In the genomic region with DNA sequence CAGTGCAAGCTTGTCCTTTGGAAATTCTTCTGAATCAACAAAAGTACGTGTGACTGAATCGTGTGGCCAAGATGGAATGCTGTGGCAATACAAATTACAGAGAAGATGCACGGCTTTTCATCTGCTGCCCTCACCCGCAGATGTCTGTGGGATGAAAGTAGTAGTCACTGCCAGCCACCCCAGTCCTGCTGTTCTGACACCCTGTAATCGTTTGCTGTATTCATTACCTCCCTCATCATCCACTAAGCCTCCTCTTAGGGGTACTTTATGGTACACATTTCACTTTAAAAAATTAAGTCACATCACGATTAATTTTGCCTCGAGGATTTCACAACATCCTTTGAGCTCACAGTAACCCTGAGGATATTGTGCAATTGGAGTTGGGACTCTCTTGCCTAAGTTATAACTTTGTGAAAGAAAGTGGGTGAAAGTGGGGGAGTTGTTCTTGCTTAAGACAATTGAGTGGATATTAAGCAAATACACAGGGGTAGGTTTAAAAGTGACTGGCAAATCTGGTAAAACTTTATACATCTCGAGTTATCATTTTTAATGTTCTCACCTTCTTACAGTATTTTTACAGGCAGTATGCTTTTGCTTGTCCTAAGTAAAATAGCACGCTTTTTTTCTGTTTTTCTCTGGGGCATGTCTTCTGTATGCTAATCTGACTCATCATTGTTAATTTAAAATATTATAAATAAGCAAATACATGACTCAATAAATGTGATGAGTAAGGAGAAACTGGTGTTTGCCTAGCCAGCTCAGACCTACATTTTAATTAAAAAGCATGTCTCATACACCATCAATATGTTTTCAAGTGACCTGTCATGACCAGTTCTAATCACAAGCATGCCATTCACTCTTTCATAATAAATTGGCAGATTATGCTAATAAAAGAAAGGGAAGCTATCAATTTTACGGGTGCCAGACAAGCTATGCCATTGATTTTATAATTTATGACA, we compare ENCODE assay signal across 1 cellular context.
TF ChIP-seq lines count a peak whose summit lies in the region.

No MANE protein-coding gene starts in this region.

TF ChIP-seq in HepG2, 621 proteins besides CTCF, POLR2A, EP300 and RAD21 (continued from another document and continues in another):
- TF ChIP-seq, protein P1, sequence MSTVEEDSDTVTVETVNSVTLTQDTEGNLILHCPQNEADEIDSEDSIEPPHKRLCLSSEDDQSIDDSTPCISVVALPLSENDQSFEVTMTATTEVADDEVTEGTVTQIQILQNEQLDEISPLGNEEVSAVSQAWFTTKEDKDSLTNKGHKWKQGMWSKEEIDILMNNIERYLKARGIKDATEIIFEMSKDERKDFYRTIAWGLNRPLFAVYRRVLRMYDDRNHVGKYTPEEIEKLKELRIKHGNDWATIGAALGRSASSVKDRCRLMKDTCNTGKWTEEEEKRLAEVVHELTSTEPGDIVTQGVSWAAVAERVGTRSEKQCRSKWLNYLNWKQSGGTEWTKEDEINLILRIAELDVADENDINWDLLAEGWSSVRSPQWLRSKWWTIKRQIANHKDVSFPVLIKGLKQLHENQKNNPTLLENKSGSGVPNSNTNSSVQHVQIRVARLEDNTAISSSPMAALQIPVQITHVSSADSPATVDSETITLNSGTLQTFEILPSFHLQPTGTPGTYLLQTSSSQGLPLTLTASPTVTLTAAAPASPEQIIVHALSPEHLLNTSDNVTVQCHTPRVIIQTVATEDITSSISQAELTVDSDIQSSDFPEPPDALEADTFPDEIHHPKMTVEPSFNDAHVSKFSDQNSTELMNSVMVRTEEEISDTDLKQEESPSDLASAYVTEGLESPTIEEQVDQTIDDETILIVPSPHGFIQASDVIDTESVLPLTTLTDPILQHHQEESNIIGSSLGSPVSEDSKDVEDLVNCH (CRISPR knock-in tag; IDR thresholded peaks at IDR 0.05), result no peak
- TF ChIP-seq ZSCAN31 (CRISPR knock-in tag; IDR thresholded peaks at IDR 0.05; ENCODE audit: low read depth) (no peak), SALL1 (CRISPR knock-in tag; IDR thresholded peaks at IDR 0.05) (peak; percentile 60), ZNF598 (CRISPR knock-in tag; IDR thresholded peaks at IDR 0.05; ENCODE audit: borderline replicate concordance) (no peak), TARDBP (CRISPR knock-in tag; IDR thresholded peaks at IDR 0.05) (peak; percentile 45; the same call in 1 of the 2 replicates), MIER3 (CRISPR knock-in tag; IDR thresholded peaks at IDR 0.05; ENCODE audit: borderline replicate concordance) (peak; percentile 80; the same call in 1 of the 2 replicates), ZNF143 (CRISPR knock-in tag; IDR thresholded peaks at IDR 0.05) (no peak), ERF (CRISPR knock-in tag; IDR thresholded peaks at IDR 0.05) (no peak), CREB1 (IDR thresholded peaks at IDR 0.05) (no peak), CREB1 (CRISPR knock-in tag; IDR thresholded peaks at IDR 0.05) (peak; percentile 80), ZSCAN30 (CRISPR knock-in tag; IDR thresholded peaks at IDR 0.05) (no peak), CCAR2 (optimal IDR thresholded peaks at IDR 0.05; ENCODE audit: low read depth, low read length) (no peak), RARG (CRISPR knock-in tag; IDR thresholded peaks at IDR 0.05; ENCODE audit: low read depth) (no peak), NCOA5 (CRISPR knock-in tag; IDR thresholded peaks at IDR 0.05) (no peak), MXD4 (CRISPR knock-in tag; IDR thresholded peaks at IDR 0.05) (no peak), ZNF34 (CRISPR knock-in tag; IDR thresholded peaks at IDR 0.05; ENCODE audit: borderline replicate concordance) (no peak), ZNF430 (CRISPR knock-in tag; IDR thresholded peaks at IDR 0.05) (no peak), ZBTB3 (CRISPR knock-in tag; IDR thresholded peaks at IDR 0.05; ENCODE audit: borderline replicate concordance, low read depth) (no peak), GATAD2A (CRISPR knock-in tag; IDR thresholded peaks at IDR 0.05) (peak; percentile 99), HDAC1 (CRISPR knock-in tag; IDR thresholded peaks at IDR 0.05) (peak; percentile 31; the same call in 1 of the 2 replicates), HMG20B (CRISPR knock-in tag; conservative IDR thresholded peaks at IDR 0.05) (peak; percentile 59; the same call in 1 of the 2 replicates), ZNF552 (CRISPR knock-in tag; IDR thresholded peaks at IDR 0.05; ENCODE audit: borderline replicate concordance) (no peak)
- TF ChIP-seq, protein P2, sequence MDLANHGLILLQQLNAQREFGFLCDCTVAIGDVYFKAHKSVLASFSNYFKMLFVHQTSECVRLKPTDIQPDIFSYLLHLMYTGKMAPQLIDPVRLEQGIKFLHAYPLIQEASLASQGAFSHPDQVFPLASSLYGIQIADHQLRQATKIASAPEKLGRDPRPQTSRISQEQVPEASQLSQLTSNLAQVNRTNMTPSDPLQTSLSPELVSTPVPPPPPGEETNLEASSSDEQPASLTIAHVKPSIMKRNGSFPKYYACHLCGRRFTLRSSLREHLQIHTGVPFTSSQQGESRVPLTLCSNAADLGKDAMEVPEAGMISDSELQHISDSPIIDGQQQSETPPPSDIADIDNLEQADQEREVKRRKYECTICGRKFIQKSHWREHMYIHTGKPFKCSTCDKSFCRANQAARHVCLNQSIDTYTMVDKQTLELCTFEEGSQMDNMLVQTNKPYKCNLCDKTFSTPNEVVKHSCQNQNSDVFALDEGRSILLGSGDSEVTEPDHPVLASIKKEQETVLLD (CRISPR knock-in tag; IDR thresholded peaks at IDR 0.05; ENCODE audit: low read depth), result no peak
- TF ChIP-seq, protein P3, sequence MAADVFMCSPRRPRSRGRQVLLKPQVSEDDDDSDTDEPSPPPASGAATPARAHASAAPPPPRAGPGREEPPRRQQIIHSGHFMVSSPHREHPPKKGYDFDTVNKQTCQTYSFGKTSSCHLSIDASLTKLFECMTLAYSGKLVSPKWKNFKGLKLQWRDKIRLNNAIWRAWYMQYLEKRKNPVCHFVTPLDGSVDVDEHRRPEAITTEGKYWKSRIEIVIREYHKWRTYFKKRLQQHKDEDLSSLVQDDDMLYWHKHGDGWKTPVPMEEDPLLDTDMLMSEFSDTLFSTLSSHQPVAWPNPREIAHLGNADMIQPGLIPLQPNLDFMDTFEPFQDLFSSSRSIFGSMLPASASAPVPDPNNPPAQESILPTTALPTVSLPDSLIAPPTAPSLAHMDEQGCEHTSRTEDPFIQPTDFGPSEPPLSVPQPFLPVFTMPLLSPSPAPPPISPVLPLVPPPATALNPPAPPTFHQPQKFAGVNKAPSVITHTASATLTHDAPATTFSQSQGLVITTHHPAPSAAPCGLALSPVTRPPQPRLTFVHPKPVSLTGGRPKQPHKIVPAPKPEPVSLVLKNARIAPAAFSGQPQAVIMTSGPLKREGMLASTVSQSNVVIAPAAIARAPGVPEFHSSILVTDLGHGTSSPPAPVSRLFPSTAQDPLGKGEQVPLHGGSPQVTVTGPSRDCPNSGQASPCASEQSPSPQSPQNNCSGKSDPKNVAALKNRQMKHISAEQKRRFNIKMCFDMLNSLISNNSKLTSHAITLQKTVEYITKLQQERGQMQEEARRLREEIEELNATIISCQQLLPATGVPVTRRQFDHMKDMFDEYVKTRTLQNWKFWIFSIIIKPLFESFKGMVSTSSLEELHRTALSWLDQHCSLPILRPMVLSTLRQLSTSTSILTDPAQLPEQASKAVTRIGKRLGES (CRISPR knock-in tag; IDR thresholded peaks at IDR 0.05; ENCODE audit: borderline replicate concordance), result no peak
- TF ChIP-seq, protein P4, sequence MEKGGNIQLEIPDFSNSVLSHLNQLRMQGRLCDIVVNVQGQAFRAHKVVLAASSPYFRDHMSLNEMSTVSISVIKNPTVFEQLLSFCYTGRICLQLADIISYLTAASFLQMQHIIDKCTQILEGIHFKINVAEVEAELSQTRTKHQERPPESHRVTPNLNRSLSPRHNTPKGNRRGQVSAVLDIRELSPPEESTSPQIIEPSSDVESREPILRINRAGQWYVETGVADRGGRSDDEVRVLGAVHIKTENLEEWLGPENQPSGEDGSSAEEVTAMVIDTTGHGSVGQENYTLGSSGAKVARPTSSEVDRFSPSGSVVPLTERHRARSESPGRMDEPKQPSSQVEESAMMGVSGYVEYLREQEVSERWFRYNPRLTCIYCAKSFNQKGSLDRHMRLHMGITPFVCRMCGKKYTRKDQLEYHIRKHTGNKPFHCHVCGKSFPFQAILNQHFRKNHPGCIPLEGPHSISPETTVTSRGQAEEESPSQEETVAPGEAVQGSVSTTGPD (CRISPR knock-in tag; IDR thresholded peaks at IDR 0.05), result no peak
- TF ChIP-seq, protein P5, sequence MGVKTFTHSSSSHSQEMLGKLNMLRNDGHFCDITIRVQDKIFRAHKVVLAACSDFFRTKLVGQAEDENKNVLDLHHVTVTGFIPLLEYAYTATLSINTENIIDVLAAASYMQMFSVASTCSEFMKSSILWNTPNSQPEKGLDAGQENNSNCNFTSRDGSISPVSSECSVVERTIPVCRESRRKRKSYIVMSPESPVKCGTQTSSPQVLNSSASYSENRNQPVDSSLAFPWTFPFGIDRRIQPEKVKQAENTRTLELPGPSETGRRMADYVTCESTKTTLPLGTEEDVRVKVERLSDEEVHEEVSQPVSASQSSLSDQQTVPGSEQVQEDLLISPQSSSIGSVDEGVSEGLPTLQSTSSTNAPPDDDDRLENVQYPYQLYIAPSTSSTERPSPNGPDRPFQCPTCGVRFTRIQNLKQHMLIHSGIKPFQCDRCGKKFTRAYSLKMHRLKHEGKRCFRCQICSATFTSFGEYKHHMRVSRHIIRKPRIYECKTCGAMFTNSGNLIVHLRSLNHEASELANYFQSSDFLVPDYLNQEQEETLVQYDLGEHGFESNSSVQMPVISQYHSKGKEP (CRISPR knock-in tag; IDR thresholded peaks at IDR 0.05), result no peak
- TF ChIP-seq, protein P6, sequence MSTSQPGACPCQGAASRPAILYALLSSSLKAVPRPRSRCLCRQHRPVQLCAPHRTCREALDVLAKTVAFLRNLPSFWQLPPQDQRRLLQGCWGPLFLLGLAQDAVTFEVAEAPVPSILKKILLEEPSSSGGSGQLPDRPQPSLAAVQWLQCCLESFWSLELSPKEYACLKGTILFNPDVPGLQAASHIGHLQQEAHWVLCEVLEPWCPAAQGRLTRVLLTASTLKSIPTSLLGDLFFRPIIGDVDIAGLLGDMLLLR (CRISPR knock-in tag; IDR thresholded peaks at IDR 0.05), result no peak
- TF ChIP-seq, protein P7, sequence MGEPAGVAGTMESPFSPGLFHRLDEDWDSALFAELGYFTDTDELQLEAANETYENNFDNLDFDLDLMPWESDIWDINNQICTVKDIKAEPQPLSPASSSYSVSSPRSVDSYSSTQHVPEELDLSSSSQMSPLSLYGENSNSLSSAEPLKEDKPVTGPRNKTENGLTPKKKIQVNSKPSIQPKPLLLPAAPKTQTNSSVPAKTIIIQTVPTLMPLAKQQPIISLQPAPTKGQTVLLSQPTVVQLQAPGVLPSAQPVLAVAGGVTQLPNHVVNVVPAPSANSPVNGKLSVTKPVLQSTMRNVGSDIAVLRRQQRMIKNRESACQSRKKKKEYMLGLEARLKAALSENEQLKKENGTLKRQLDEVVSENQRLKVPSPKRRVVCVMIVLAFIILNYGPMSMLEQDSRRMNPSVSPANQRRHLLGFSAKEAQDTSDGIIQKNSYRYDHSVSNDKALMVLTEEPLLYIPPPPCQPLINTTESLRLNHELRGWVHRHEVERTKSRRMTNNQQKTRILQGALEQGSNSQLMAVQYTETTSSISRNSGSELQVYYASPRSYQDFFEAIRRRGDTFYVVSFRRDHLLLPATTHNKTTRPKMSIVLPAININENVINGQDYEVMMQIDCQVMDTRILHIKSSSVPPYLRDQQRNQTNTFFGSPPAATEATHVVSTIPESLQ (CRISPR knock-in tag; conservative IDR thresholded peaks at IDR 0.05), result no peak
- TF ChIP-seq, protein P8, sequence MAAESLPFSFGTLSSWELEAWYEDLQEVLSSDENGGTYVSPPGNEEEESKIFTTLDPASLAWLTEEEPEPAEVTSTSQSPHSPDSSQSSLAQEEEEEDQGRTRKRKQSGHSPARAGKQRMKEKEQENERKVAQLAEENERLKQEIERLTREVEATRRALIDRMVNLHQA (CRISPR knock-in tag; IDR thresholded peaks at IDR 0.05), result peak; percentile 42; the same call in 1 of the 2 replicates
- TF ChIP-seq, protein P9, sequence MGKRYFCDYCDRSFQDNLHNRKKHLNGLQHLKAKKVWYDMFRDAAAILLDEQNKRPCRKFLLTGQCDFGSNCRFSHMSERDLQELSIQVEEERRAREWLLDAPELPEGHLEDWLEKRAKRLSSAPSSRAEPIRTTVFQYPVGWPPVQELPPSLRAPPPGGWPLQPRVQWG (CRISPR knock-in tag; IDR thresholded peaks at IDR 0.05; ENCODE audit: borderline replicate concordance, low read depth), result no peak
- TF ChIP-seq, protein P10, sequence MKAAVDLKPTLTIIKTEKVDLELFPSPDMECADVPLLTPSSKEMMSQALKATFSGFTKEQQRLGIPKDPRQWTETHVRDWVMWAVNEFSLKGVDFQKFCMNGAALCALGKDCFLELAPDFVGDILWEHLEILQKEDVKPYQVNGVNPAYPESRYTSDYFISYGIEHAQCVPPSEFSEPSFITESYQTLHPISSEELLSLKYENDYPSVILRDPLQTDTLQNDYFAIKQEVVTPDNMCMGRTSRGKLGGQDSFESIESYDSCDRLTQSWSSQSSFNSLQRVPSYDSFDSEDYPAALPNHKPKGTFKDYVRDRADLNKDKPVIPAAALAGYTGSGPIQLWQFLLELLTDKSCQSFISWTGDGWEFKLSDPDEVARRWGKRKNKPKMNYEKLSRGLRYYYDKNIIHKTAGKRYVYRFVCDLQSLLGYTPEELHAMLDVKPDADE (CRISPR knock-in tag; IDR thresholded peaks at IDR 0.05), result no peak
- TF ChIP-seq, protein P11, sequence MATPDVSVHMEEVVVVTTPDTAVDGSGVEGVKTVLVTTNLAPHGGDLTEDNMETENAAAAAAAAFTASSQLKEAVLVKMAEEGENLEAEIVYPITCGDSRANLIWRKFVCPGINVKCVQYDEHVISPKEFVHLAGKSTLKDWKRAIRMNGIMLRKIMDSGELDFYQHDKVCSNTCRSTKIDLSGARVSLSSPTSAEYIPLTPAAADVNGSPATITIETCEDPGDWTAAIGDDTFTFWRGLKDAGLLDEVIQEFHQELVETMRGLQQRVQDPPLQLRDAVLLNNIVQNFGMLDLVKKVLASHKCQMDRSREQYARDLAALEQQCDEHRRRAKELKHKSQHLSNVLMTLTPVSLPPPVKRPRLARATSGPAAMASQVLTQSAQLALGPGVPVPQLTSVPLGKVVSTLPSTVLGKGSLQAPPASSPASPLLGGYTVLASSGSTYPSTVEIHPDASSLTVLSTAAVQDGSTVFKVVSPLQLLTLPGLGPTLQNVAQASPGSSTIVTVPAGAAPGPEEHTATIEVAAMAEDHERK (CRISPR knock-in tag; IDR thresholded peaks at IDR 0.05; ENCODE audit: low read depth), result no peak
- TF ChIP-seq, protein P12, sequence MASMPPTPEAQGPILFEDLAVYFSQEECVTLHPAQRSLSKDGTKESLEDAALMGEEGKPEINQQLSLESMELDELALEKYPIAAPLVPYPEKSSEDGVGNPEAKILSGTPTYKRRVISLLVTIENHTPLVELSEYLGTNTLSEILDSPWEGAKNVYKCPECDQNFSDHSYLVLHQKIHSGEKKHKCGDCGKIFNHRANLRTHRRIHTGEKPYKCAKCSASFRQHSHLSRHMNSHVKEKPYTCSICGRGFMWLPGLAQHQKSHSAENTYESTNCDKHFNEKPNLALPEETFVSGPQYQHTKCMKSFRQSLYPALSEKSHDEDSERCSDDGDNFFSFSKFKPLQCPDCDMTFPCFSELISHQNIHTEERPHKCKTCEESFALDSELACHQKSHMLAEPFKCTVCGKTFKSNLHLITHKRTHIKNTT (CRISPR knock-in tag; IDR thresholded peaks at IDR 0.05), result no peak
- TF ChIP-seq, protein P13, sequence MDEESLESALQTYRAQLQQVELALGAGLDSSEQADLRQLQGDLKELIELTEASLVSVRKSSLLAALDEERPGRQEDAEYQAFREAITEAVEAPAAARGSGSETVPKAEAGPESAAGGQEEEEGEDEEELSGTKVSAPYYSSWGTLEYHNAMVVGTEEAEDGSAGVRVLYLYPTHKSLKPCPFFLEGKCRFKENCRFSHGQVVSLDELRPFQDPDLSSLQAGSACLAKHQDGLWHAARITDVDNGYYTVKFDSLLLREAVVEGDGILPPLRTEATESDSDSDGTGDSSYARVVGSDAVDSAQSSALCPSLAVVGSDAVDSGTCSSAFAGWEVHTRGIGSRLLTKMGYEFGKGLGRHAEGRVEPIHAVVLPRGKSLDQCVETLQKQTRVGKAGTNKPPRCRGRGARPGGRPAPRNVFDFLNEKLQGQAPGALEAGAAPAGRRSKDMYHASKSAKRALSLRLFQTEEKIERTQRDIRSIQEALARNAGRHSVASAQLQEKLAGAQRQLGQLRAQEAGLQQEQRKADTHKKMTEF (CRISPR knock-in tag; IDR thresholded peaks at IDR 0.05), result peak; percentile 51; the same call in 1 of the 2 replicates
